ENCODE assay signal across 8 cellular contexts in genomic region chr13:48303331-48304131, GRCh38. TPM values are rescaled to one million over a fixed set of nuclear protein-coding genes. Genes with fewer than 3 reads are reported as not detected.
DNase-seq lines count a peak whose midpoint lies in the region; ATAC-seq and TF ChIP-seq lines count a peak whose summit lies in the region.

Gene RB1, plus strand, starts transcription at chr13:48303751. Its CDS starts 162 bp downstream, at chr13:48303913.

- H3K27me3 Mint-ChIP-seq in activated naive CD8-positive, alpha-beta T cell treated with anti-CD3 and anti-CD28 coated beads for 36 hours: no peaks in the 10 kb centered on the region
- H3K27me3 Mint-ChIP-seq in glutamatergic neuron (ENCODE audit: unreplicated experiment): peaks cover 3% of the 10 kb centered on the region

- peak within 1 kb of the TSS; percentile 98 for H3K4me2 ChIP-seq in osteoblast (ENCODE audit: insufficient read depth, low read length)

- peaks cover 45% of the 10 kb centered on the region for H3K79me2 ChIP-seq in osteoblast (ENCODE audit: insufficient read depth, low read length)

- no peaks in the 10 kb centered on the region for H3K9me3 Mint-ChIP-seq in activated naive CD8-positive, alpha-beta T cell treated with anti-CD3 and anti-CD28 coated beads for 36 hours
- peaks cover 7% of the 10 kb centered on the region for H3K9me3 Mint-ChIP-seq in glutamatergic neuron (ENCODE audit: unreplicated experiment)

- intact Hi-C loops in testis (cut with DNase I; ENCODE audit: low total_unique reads): no loop called here

- peak; percentile 98 for TF ChIP-seq POLR2A in NB4 (IDR thresholded peaks at IDR 0.05; ENCODE audit: extremely low read depth, insufficient read length)
- peak; percentile 75 for TF ChIP-seq POLR2A in testis (IDR thresholded peaks at IDR 0.05)

- TF ChIP-seq CTCF in NB4 (IDR thresholded peaks at IDR 0.05; ENCODE audit: low read depth, low read length) (no peak), glutamatergic neuron (IDR thresholded peaks at IDR 0.05; ENCODE audit: partially characterized antibody, unreplicated experiment) (no peak), osteoblast (IDR thresholded peaks at IDR 0.05; ENCODE audit: extremely low read depth, low read depth, low read length) (no peak), testis (IDR thresholded peaks at IDR 0.05) (no peak)

- H3K9me3 ChIP-seq in osteoblast (ENCODE audit: low read depth, low read length): no peaks in the 10 kb centered on the region
- H3K9me3 ChIP-seq in testis: no peaks in the 10 kb centered on the region

- peak within 1 kb of the TSS; percentile 100 for H2AFZ ChIP-seq in osteoblast (ENCODE audit: low read length)

- no peaks in the 10 kb centered on the region for H3K27me3 ChIP-seq in osteoblast (ENCODE audit: insufficient read depth, low read length)
- no peaks in the 10 kb centered on the region for H3K27me3 ChIP-seq in testis

- ATAC-seq in HG02571 (IDR thresholded peaks at IDR 0.05; ENCODE audit: unreplicated experiment): peak; percentile 84

- WGBS in testis, 2 donors: 1% methylated on average over 10 to 97 of the region's 97 CpGs

- peaks cover 25% of the 10 kb centered on the region for H3K4me1 Mint-ChIP-seq in activated naive CD8-positive, alpha-beta T cell treated with anti-CD3 and anti-CD28 coated beads for 36 hours
- peaks cover 6% of the 10 kb centered on the region for H3K4me1 Mint-ChIP-seq in glutamatergic neuron (ENCODE audit: low read depth, unreplicated experiment)

- H3K27ac Mint-ChIP-seq in activated naive CD8-positive, alpha-beta T cell treated with anti-CD3 and anti-CD28 coated beads for 36 hours: peak within 1 kb of the TSS; percentile 98
- H3K27ac Mint-ChIP-seq in glutamatergic neuron (ENCODE audit: unreplicated experiment): peak within 1 kb of the TSS; percentile 95

- H3K4me3 Mint-ChIP-seq in activated naive CD8-positive, alpha-beta T cell treated with anti-CD3 and anti-CD28 coated beads for 36 hours: peak within 1 kb of the TSS; percentile 90
- H3K4me3 Mint-ChIP-seq in glutamatergic neuron (ENCODE audit: unreplicated experiment): peak within 1 kb of the TSS; percentile 97

- H4K20me1 ChIP-seq in osteoblast (ENCODE audit: insufficient read depth, low read length): peaks cover 8% of the 10 kb centered on the region

- H3K36me3 ChIP-seq in osteoblast (ENCODE audit: insufficient read depth, low read length) (peaks cover 6% of the 10 kb centered on the region), testis (ENCODE audit: low read depth, missing control alignments) (no peaks in the 10 kb centered on the region)

- peak; percentile 95 for DNase-seq in NB4 (ENCODE audit: low read depth)
- peak; percentile 82 for DNase-seq in SKM-1 treated with dmso at 0.1 percent for 144 hours (lab: John Stamatoyannopoulos, UW; ENCODE audit: unreplicated experiment)
- DNase-seq in activated naive CD8-positive, alpha-beta T cell treated with anti-CD3 and anti-CD28 coated beads for 36 hours: peak; percentile 92
- peak; percentile 86 for DNase-seq in glutamatergic neuron
- peak; percentile 98 for DNase-seq in osteoblast (ENCODE audit: insufficient read length, low spot score, missing footprints)
- DNase-seq in testis: peak; percentile 91

- H3K36me3 Mint-ChIP-seq in activated naive CD8-positive, alpha-beta T cell treated with anti-CD3 and anti-CD28 coated beads for 36 hours: peaks cover 18% of the 10 kb centered on the region
- H3K36me3 Mint-ChIP-seq in glutamatergic neuron (ENCODE audit: unreplicated experiment): no peaks in the 10 kb centered on the region

- peaks cover 16% of the 10 kb centered on the region for H3K4me1 ChIP-seq in osteoblast (ENCODE audit: insufficient read depth, low read length)
- peaks cover 18% of the 10 kb centered on the region for H3K4me1 ChIP-seq in testis

- H3K27ac ChIP-seq in osteoblast (ENCODE audit: low read depth, low read length) (peak within 1 kb of the TSS; percentile 97), testis (peak within 1 kb of the TSS; percentile 99 to 100)

- H3K4me3 ChIP-seq in GM08714 (ENCODE audit: low read length): peak within 1 kb of the TSS; percentile 97
- peak within 1 kb of the TSS; percentile 89 for H3K4me3 ChIP-seq in NB4 (ENCODE audit: low read depth, low read length)
- peak within 1 kb of the TSS; percentile 97 for H3K4me3 ChIP-seq in osteoblast (ENCODE audit: insufficient read depth, low read length)
- H3K4me3 ChIP-seq in testis: peak within 1 kb of the TSS; percentile 94 to 96

RNA-seq across cellular contexts. Expression of gene RB1, which starts in this region (rescaled TPM):
- 10 to 100 TPM; 33.0 to 33.7 TPM for total RNA-seq in activated naive CD8-positive, alpha-beta T cell treated with anti-CD3 and anti-CD28 coated beads for 36 hours
- total RNA-seq in glutamatergic neuron (ENCODE audit: unreplicated experiment) (50.3 TPM), osteoblast (29.8 and 33.3 TPM in 2 replicates), testis (10 to 100 TPM; 38.8 to 43.0 TPM)
- polyA plus RNA-seq in testis (ENCODE audit: insufficient read depth, low read depth, low replicate concordance): 21.9 TPM

Comparison
In these comparisons a context has a peak if more than half of its experiments do, and no peak if none do; other contexts are left out.
1. Peak in every context shown above with its lines: DNase-seq, ATAC-seq, H3K4me3 ChIP-seq and H3K27ac ChIP-seq.